In genomic region chr16:30567991-30568638, GRCh38 we compare ENCODE assay signal across 9 cellular contexts. TPM values are rescaled to one million over a fixed set of nuclear protein-coding genes. Genes with fewer than 3 reads are reported as not detected.
DNase-seq lines count a peak whose midpoint lies in the region; ATAC-seq and TF ChIP-seq lines count a peak whose summit lies in the region.
"Had no signal": no experiment of that assay in that cellular context is flagged by ENCODE, and none has a peak within 500 bp of the region (broad histone marks: within the 10 kb centered on the region; RNA-seq: fewer than 3 reads in every experiment).

No MANE protein-coding gene starts in this region.

- H2BK5ac ChIP-seq in mesenchymal stem cell (ENCODE audit: low read depth, low read length, poor library complexity, severe bottlenecking): no peak overlapping the region

- H4K91ac ChIP-seq in mesenchymal stem cell (ENCODE audit: low read length): peak overlapping the region; percentile 12

- WGBS in mesenchymal stem cell: 11% methylated on average over 3 of the region's 6 CpGs

- H3K79me2 ChIP-seq in GM23338 (replicated peaks; ENCODE audit: insufficient read depth): no peaks in the 10 kb centered on the region

- H3K36me3 ChIP-seq in mesenchymal stem cell (ENCODE audit: control insufficient read depth in 1 of 2, insufficient read depth in 2 of 2, low read depth in 1 of 2, low read length in 2 of 2) (peaks cover 0 to 9% of the 10 kb centered on the region in 2 experiments), H7 (replicated peaks; ENCODE audit: control insufficient read depth, insufficient read depth, low read length) (no peaks in the 10 kb centered on the region), GM23338 (ENCODE audit: insufficient read depth) (no peaks in the 10 kb centered on the region)
- H3K36me3 ChIP-seq: cardiac muscle cell had no signal

- H3K27me3 Mint-ChIP-seq in GM23338 (ENCODE audit: insufficient read depth, low read depth, poor library complexity): peaks cover 7% of the 10 kb centered on the region

- TF ChIP-seq CTCF in GM23338 (conservative IDR thresholded peaks at IDR 0.05; ENCODE audit: low read depth in 2 of 2): no peak

- H3K23ac ChIP-seq in mesenchymal stem cell (ENCODE audit: low read length in 2 of 2): no peak overlapping the region

- no peak overlapping the region for H3K27ac Mint-ChIP-seq in GM23338

- 0 out of 2 replicates have a peak, but pooled peaks cover 9% of the 10 kb centered on the region for H3F3A ChIP-seq in GM23338 (replicated peaks; ENCODE audit: low read depth)

- no peak overlapping the region for H2AK5ac ChIP-seq in mesenchymal stem cell (ENCODE audit: low read length, severe bottlenecking)

- H3K4ac ChIP-seq in mesenchymal stem cell (ENCODE audit: low read depth in 1 of 2, low read length in 2 of 2): no peak overlapping the region

- H3K27me3 ChIP-seq in mesenchymal stem cell (ENCODE audit: control insufficient read depth in 1 of 2, insufficient read depth in 1 of 2, low read length in 2 of 2) (peaks cover 0 to 5% of the 10 kb centered on the region in 2 experiments), H7 (ENCODE audit: control insufficient read depth, insufficient read depth, low read length) (no peaks in the 10 kb centered on the region), GM23338 (ENCODE audit: insufficient read depth) (no peaks in the 10 kb centered on the region)
- H3K27me3 ChIP-seq: cardiac muscle cell had no signal

- no peak overlapping the region for H2BK12ac ChIP-seq in mesenchymal stem cell (ENCODE audit: low read length in 2 of 2)

- no peaks in the 10 kb centered on the region; the same call in 2 of the 3 replicates for H3K9me3 Mint-ChIP-seq in GM23338

- H2BK15ac ChIP-seq in mesenchymal stem cell (ENCODE audit: low read depth, poor library complexity, severe bottlenecking): no peak overlapping the region

- no peaks in the 10 kb centered on the region; the same call in 1 of the 2 replicates for H4K20me1 ChIP-seq in GM23338 (replicated peaks; ENCODE audit: insufficient read depth)

- H3K4me1 ChIP-seq in mesenchymal stem cell (ENCODE audit: control insufficient read depth, insufficient read depth, low read depth, low read length): peaks cover 13% of the 10 kb centered on the region
- peaks cover 18% of the 10 kb centered on the region for H3K4me1 ChIP-seq in GM23338 (ENCODE audit: insufficient read depth)

- H3K4me1 Mint-ChIP-seq in GM23338: peaks cover 15% of the 10 kb centered on the region

- peaks cover 12% of the 10 kb centered on the region for H3K79me1 ChIP-seq in mesenchymal stem cell (replicated peaks; ENCODE audit: low read length, poor library complexity, severe bottlenecking)

- H3K14ac ChIP-seq in mesenchymal stem cell (ENCODE audit: low read length in 2 of 2): no peak overlapping the region

- no peak overlapping the region for H3K4me2 ChIP-seq in mesenchymal stem cell (ENCODE audit: low read length, poor library complexity, severe bottlenecking)
- no peak overlapping the region for H3K4me2 ChIP-seq in GM23338

- H3K36me3 Mint-ChIP-seq in GM23338 (ENCODE audit: low read depth): no peaks in the 10 kb centered on the region

- H2BK120ac ChIP-seq in mesenchymal stem cell (ENCODE audit: low read depth, low read length): no peak overlapping the region

- H3K9me3 ChIP-seq in mesenchymal stem cell (ENCODE audit: control insufficient read depth, low read length): no peaks in the 10 kb centered on the region

- no peak overlapping the region for H3K4me3 Mint-ChIP-seq in GM23338

- no peak overlapping the region for H4K8ac ChIP-seq in mesenchymal stem cell (ENCODE audit: low read length)

- H3K27ac ChIP-seq in mesenchymal stem cell (ENCODE audit: low read length, poor library complexity, severe bottlenecking) (no peak overlapping the region), GM23338 (ENCODE audit: low read depth) (no peak overlapping the region)
- H3K27ac ChIP-seq: cardiac muscle cell had no signal

- DNase-seq in stimulated activated CD4-positive, alpha-beta T cell treated with anti-CD3 and anti-CD28 coated beads, Interleukin-15, amount 100 ng/mL, for 24 hours: peak; percentile 46
- no peak for DNase-seq in stimulated activated CD4-positive, alpha-beta T cell treated with anti-CD3 and anti-CD28 coated beads, Interleukin-2, amount 100 ng/mL, for 48 hours
- DNase-seq in NCI-H146 treated with DMSO at 0.1 percent for 48 hours (lab: John Stamatoyannopoulos, UW; ENCODE audit: unreplicated experiment) (peak; percentile 21), mesenchymal stem cell (peak; percentile 93), H7 (no peak), GM23338 (ENCODE audit: low spot score) (no peak)
- DNase-seq in activated naive CD4-positive, alpha-beta T cell treated with Interleukin-2 at 50 U/mL for 16 hours: peak; percentile 60

- H3K9ac ChIP-seq in mesenchymal stem cell (ENCODE audit: low read length): peak overlapping the region; percentile 38

- ATAC-seq in GM19023 (IDR thresholded peaks at IDR 0.05; ENCODE audit: unreplicated experiment): no peak
- ATAC-seq in GM23338: no peak

- no peak overlapping the region for H3K4me3 ChIP-seq in mesenchymal stem cell (ENCODE audit: insufficient read depth in 1 of 2, low read depth in 1 of 2, low read length in 2 of 2)
- H3K4me3 ChIP-seq in H7 (ENCODE audit: insufficient read depth, low read depth, low read length): no peak overlapping the region
- no peak overlapping the region for H3K4me3 ChIP-seq in GM23338
- H3K4me3 ChIP-seq: cardiac muscle cell had no signal

- H3K9me2 ChIP-seq in GM23338 (ENCODE audit: insufficient read depth): no peaks in the 10 kb centered on the region

- H2AFZ ChIP-seq in mesenchymal stem cell (ENCODE audit: low read depth, low read length): no peak overlapping the region
- no peak overlapping the region for H2AFZ ChIP-seq in GM23338

- H3K18ac ChIP-seq in mesenchymal stem cell (ENCODE audit: low read depth in 1 of 2, low read length in 2 of 2): peak overlapping the region in 1 of 2 experiments; percentile 57

RNA-seq across cellular contexts. Expression of gene ZNF688, which starts 3.4 kb away (rescaled TPM):
- polyA plus RNA-seq in mesenchymal stem cell (2013, experiment 1 of 2): 6.7 TPM
- polyA plus RNA-seq in mesenchymal stem cell (2013, experiment 2 of 2): 7.8 TPM
- total RNA-seq in H7 (2014; rRNA removed; shearing (Covaris generic)): 3.0 and 8.5 TPM in 2 replicates
- 1.3 and 4.0 TPM in 2 replicates for total RNA-seq in GM23338 (2014; rRNA removed; shearing (Covaris generic))
- polyA plus RNA-seq in GM23338 (2016; fragmentation: Nextera tagmentation; extraction: Ambion mirVana): 4.4 and 6.2 TPM in 2 replicates

RNA-seq across cellular contexts. Expression of gene ZNF764, which starts 9.9 kb away (rescaled TPM):
- 6.1 TPM for polyA plus RNA-seq in mesenchymal stem cell (2013, experiment 1 of 2)
- polyA plus RNA-seq in mesenchymal stem cell (2013, experiment 2 of 2): 5.7 TPM
- total RNA-seq in H7 (2014; rRNA removed; shearing (Covaris generic)): 10.2 and 13.8 TPM in 2 replicates
- 10.7 and 12.9 TPM in 2 replicates for total RNA-seq in GM23338 (2014; rRNA removed; shearing (Covaris generic))
- polyA plus RNA-seq in GM23338 (2016; fragmentation: Nextera tagmentation; extraction: Ambion mirVana): 5.6 and 6.0 TPM in 2 replicates

RNA-seq across cellular contexts. Expression of gene ZNF785, which starts 17.4 kb away (rescaled TPM):
- polyA plus RNA-seq in mesenchymal stem cell (2013, experiment 1 of 2): 3.1 TPM
- polyA plus RNA-seq in mesenchymal stem cell (2013, experiment 2 of 2): 3.3 TPM
- 2.8 and 8.5 TPM in 2 replicates for total RNA-seq in H7 (2014; rRNA removed; shearing (Covaris generic))
- total RNA-seq in GM23338 (2014; rRNA removed; shearing (Covaris generic)): 7.1 and 7.5 TPM in 2 replicates
- polyA plus RNA-seq in GM23338 (2016; fragmentation: Nextera tagmentation; extraction: Ambion mirVana): 4.9 and 5.4 TPM in 2 replicates

RNA-seq across cellular contexts. Expression of gene ZNF747, which starts 33.5 kb away (rescaled TPM):
- polyA plus RNA-seq in mesenchymal stem cell (2013, experiment 1 of 2): 2.6 TPM
- polyA plus RNA-seq in mesenchymal stem cell (2013, experiment 2 of 2): 3.0 TPM
- total RNA-seq in H7 (2014; rRNA removed; shearing (Covaris generic)): 14.5 and 16.2 TPM in 2 replicates
- 10.8 and 12.6 TPM in 2 replicates for total RNA-seq in GM23338 (2014; rRNA removed; shearing (Covaris generic))
- polyA plus RNA-seq in GM23338 (2016; fragmentation: Nextera tagmentation; extraction: Ambion mirVana): 3.0 and 4.2 TPM in 2 replicates

RNA-seq across cellular contexts. Expression of gene ZNF768, which starts 41.7 kb away (rescaled TPM):
- polyA plus RNA-seq in mesenchymal stem cell (2013, experiment 1 of 2): 21.3 TPM
- polyA plus RNA-seq in mesenchymal stem cell (2013, experiment 2 of 2): 20.6 TPM
- total RNA-seq in H7 (2014; rRNA removed; shearing (Covaris generic)): 55.2 and 55.3 TPM in 2 replicates
- 34.6 and 43.0 TPM in 2 replicates for total RNA-seq in GM23338 (2014; rRNA removed; shearing (Covaris generic))
- 8.3 and 8.5 TPM in 2 replicates for polyA plus RNA-seq in GM23338 (2016; fragmentation: Nextera tagmentation; extraction: Ambion mirVana)

Comparison
In these comparisons a context has a peak if more than half of its experiments do, and no peak if none do; other contexts are left out.
1. DNase-seq: peak in stimulated activated CD4-positive, alpha-beta T cell treated with anti-CD3 and anti-CD28 coated beads, Interleukin-15, amount 100 ng/mL, for 24 hours (single experiment), NCI-H146 treated with DMSO at 0.1 percent for 48 hours (single experiment), activated naive CD4-positive, alpha-beta T cell treated with Interleukin-2 at 50 U/mL for 16 hours (single experiment) and mesenchymal stem cell (single experiment); none in stimulated activated CD4-positive, alpha-beta T cell treated with anti-CD3 and anti-CD28 coated beads, Interleukin-2, amount 100 ng/mL, for 48 hours (0 of 2), H7 (single experiment) and GM23338 (single experiment).